Comparison of ENCODE assay signal across 9 cellular contexts in the genomic region with DNA sequence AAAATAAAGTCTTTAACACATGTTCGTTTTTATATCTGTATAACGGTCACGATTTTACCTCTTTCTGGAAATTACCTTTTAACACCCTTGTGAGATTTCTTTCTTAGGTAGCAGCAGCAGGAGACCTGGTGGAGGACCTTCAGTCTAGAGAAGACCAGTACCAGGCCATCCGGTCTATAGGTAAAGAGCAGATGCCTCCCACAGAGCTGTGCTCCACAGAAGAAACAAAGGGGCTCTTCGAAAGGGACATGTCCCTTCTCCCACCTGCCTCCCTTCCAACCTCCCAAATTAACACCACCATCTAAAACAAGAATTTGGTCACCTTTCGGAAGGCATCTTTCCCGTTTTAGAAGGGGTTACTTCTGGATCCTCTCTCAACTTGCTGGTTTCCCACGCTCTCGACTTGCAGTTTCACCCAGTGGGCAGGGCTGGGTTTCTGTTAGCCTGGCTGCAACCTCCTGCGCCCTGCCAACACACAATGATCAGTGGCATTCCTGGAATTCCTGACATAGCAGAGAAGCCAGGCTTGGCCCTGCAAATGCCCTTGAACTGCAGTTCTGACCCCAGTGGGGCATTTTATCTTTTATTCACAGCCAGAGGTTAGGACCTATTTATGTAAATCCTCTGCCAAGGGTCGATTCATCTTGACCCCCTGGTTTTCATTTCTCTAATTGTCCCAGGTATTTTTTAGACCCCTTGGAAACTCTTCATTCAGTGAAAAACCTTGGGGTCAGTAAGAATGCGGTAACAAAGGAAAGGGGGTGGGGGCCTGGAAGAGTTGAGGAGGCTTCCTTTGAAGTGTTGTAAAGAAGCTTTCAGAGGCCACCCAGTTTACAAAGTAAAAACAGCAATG.
DNase-seq lines count a peak whose midpoint lies in the region; ATAC-seq, FAIRE-seq and TF ChIP-seq lines count a peak whose summit lies in the region.
"Had no signal": no experiment of that assay in that cellular context is flagged by ENCODE, and none has a peak within 500 bp of the region (broad histone marks: within the 10 kb centered on the region; RNA-seq: fewer than 3 reads in every experiment).

No MANE protein-coding gene starts in this region.

- H2BK15ac ChIP-seq in H1 (ENCODE audit: low read length), result no peak overlapping the region

- no peak overlapping the region for H3K23ac ChIP-seq in H1 (ENCODE audit: insufficient read length)

- FAIRE-seq in H1 (lab: Jason Lieb, UNC), result peak; percentile 48

- H3K36me3 ChIP-seq in H1 (ENCODE audit: control insufficient read depth in 2 of 4, insufficient read depth in 4 of 4, low read length in 3 of 4), result no peaks in the 10 kb centered on the region; a peak in 1 of 8 replicates

- no peak overlapping the region for H2BK120ac ChIP-seq in H1 (replicated peaks; ENCODE audit: low read depth, low read length)

- no peaks in the 10 kb centered on the region for H3K79me2 ChIP-seq in H1 (ENCODE audit: control insufficient read depth in 1 of 2, insufficient read depth in 2 of 2, low read length in 2 of 2)

- no peaks in the 10 kb centered on the region for H3K23me2 ChIP-seq in H1 (ENCODE audit: low read depth, low read length)

- no peak; a peak in 1 of 3 replicates for TF ChIP-seq POLR2A in H1 (IDR thresholded peaks at IDR 0.05; ENCODE audit: control extremely low read depth in 1 of 2, low read depth in 2 of 2, low read length in 2 of 2)

- no peaks in the 10 kb centered on the region for H3K9me3 ChIP-seq in H1 (ENCODE audit: insufficient read depth in 2 of 2, low read depth in 1 of 2, low read length in 1 of 2)

- H3K4me1 ChIP-seq in H1 (replicated peaks in 1 of 4; ENCODE audit: control insufficient read depth in 3 of 4, insufficient read depth in 4 of 4, low read length in 3 of 4), result peaks cover 5 to 18% (median 9%) of the 10 kb centered on the region in 4 experiments; a peak in 6 of 7 replicates

- no peaks in the 10 kb centered on the region for H3K27me3 Mint-ChIP-seq in stimulated activated naive CD8-positive, alpha-beta T cell treated with anti-CD3 and anti-CD28 coated beads, Interleukin-15, amount 100 ng/mL, for 72 hours
- H3K27me3 Mint-ChIP-seq: activated naive CD8-positive, alpha-beta T cell treated with anti-CD3 and anti-CD28 coated beads, Interleukin-2, amount 10 ng/mL, durations not matched to agents 7 days and 5 days had no signal

- H3K4me2 ChIP-seq in H1 (ENCODE audit: insufficient read depth in 1 of 2, low read depth in 2 of 2, low read length in 2 of 2), result peak overlapping the region; percentile 60 to 74

- no peak overlapping the region; the same call in 1 of the 2 replicates for H2BK20ac ChIP-seq in H1 (ENCODE audit: low read length)

- TF ChIP-seq RAD21 in H1 (IDR thresholded peaks at IDR 0.05 in 1 of 2, conservative IDR thresholded peaks at IDR 0.05 in 1 of 2; ENCODE audit: low read depth in 2 of 2, low read length in 2 of 2), result no peak

- peak overlapping the region; percentile 93; the same call in 1 of the 2 replicates for H2BK12ac ChIP-seq in H1 (ENCODE audit: low read depth, low read length)

- peaks cover 18% of the 10 kb centered on the region for H3K4me1 Mint-ChIP-seq in stimulated activated naive CD8-positive, alpha-beta T cell treated with anti-CD3 and anti-CD28 coated beads, Interleukin-15, amount 100 ng/mL, for 72 hours

- no peak overlapping the region for H3K4me3 Mint-ChIP-seq in stimulated activated naive CD8-positive, alpha-beta T cell treated with anti-CD3 and anti-CD28 coated beads, Interleukin-15, amount 100 ng/mL, for 72 hours
- H3K4me3 Mint-ChIP-seq: activated naive CD8-positive, alpha-beta T cell treated with anti-CD3 and anti-CD28 coated beads, Interleukin-2, amount 10 ng/mL, durations not matched to agents 7 days and 5 days had no signal

- H3K56ac ChIP-seq in H1 (replicated peaks; ENCODE audit: insufficient read length, low read depth, low read length), result no peak overlapping the region

- peak overlapping the region; percentile 7 to 44 (median 21); a peak in 6 of 8 replicates for H3K4me3 ChIP-seq in H1 (ENCODE audit: extremely low read depth in 1 of 4, insufficient read depth in 2 of 4, low read depth in 3 of 4, low read length in 4 of 4)

- H3K27me3 ChIP-seq in H1 (replicated peaks in 1 of 4; ENCODE audit: control insufficient read depth in 3 of 4, extremely low read depth in 1 of 4, insufficient read depth in 3 of 4, low read length in 3 of 4), result no peaks in the 10 kb centered on the region

- H3K9ac ChIP-seq in H1 (replicated peaks in 1 of 4; ENCODE audit: extremely low read depth in 1 of 4, low read depth in 3 of 4, low read length in 3 of 4), result peak overlapping the region in 3 of 4 experiments; percentile 59 to 72 (median 65); a peak in 6 of 7 replicates

- 3% methylated on average over 11 of the region's 12 CpGs; no CpG with 5 or more reads in 1 of the 2 experiments for WGBS in H1 (ENCODE audit: extremely low coverage in 1 of 2, insufficient coverage in 1 of 2, insufficient read length in 1 of 2, insufficient replicate concordance in 2 of 2, low coverage in 1 of 2, low lambda C conversion rate in 2 of 2, missing lambda C conversion rate in 1 of 2), 2 experiments

- peak overlapping the region; percentile 82; the same call in 1 of the 2 replicates for H4K8ac ChIP-seq in H1 (ENCODE audit: extremely low read depth, insufficient read depth, low read length)

- CTCF ChIA-PET in H1 (lab: Charles Lee; ENCODE audit: partially characterized antibody), result interaction anchor here (1.7 kb wide), 1 partner anchor 48 kb away, joined by 4 read pairs; no protein-coding TSS in a partner anchor

- POLR2A ChIA-PET in H1 (lab: Charles Lee; ENCODE audit: partially characterized antibody), result interaction anchor here (0.7 to 2.0 kb wide), 2 partner anchors 17 to 742 kb away, joined by 4 read pairs; no protein-coding TSS in a partner anchor

- DNase-seq in ACHN (peak; percentile 84), NCI-H226 (peak; percentile 88), H1 (ENCODE audit: low read depth in 1 of 2, low spot score in 2 of 2) (peak; percentile 56 to 81), lung microvascular endothelial cell (ENCODE audit: low read depth in 2 of 2) (peak; percentile 78 to 81), NCI-H1105 (lab: John Stamatoyannopoulos, UW) (no peak), globus pallidus (ENCODE audit: low spot score) (no peak), NCI-H1930 (lab: John Stamatoyannopoulos, UW) (no peak)
- DNase-seq in stimulated activated naive CD8-positive, alpha-beta T cell treated with anti-CD3 and anti-CD28 coated beads, Interleukin-15, amount 100 ng/mL, for 72 hours, result no peak
- DNase-seq: activated naive CD8-positive, alpha-beta T cell treated with anti-CD3 and anti-CD28 coated beads, Interleukin-2, amount 10 ng/mL, durations not matched to agents 7 days and 5 days had no signal

- peak overlapping the region; percentile 91 for H4K91ac ChIP-seq in H1 (replicated peaks; ENCODE audit: insufficient read length, low read length)

- no peaks in the 10 kb centered on the region for H3K9me3 Mint-ChIP-seq in stimulated activated naive CD8-positive, alpha-beta T cell treated with anti-CD3 and anti-CD28 coated beads, Interleukin-15, amount 100 ng/mL, for 72 hours
- H3K9me3 Mint-ChIP-seq: activated naive CD8-positive, alpha-beta T cell treated with anti-CD3 and anti-CD28 coated beads, Interleukin-2, amount 10 ng/mL, durations not matched to agents 7 days and 5 days had no signal

- H2AFZ ChIP-seq in H1 (ENCODE audit: low read length), result no peak overlapping the region

- TF ChIP-seq EP300 in H1 (IDR thresholded peaks at IDR 0.05; ENCODE audit: borderline replicate concordance in 1 of 2, low read depth in 2 of 2, low read length in 2 of 2), result peak in 1 of 2 experiments; percentile 92; a peak in 1 of 3 replicates

- H3K4ac ChIP-seq in H1 (replicated peaks; ENCODE audit: insufficient read length, low read depth, low read length), result no peak overlapping the region

- in situ Hi-C loops in ACHN (cut with HindIII; ENCODE audit: low pct_ligation_motif_present, low pct_unique_long_range_greater_than_20kb, low sequenced_read_pairs), result no loop called here

- peak overlapping the region; percentile 96 for H3K27ac ChIP-seq in H1 (ENCODE audit: low read depth, low read length)

- H3K18ac ChIP-seq in H1 (ENCODE audit: extremely low read depth, low read length), result peak overlapping the region; percentile 60; the same call in 1 of the 2 replicates

- H2BK5ac ChIP-seq in H1 (ENCODE audit: low read depth, low read length), result peak overlapping the region; percentile 99

- no peak for TF ChIP-seq CTCF in H1 (IDR thresholded peaks at IDR 0.05; ENCODE audit: control extremely low read depth in 1 of 3, insufficient read depth in 1 of 3, low read depth in 1 of 3, low read length in 3 of 3)

- no peaks in the 10 kb centered on the region for H4K20me1 ChIP-seq in H1 (replicated peaks in 1 of 2; ENCODE audit: control insufficient read depth in 1 of 2, insufficient read depth in 2 of 2, low read length in 2 of 2)

- peak overlapping the region in 1 of 2 donors; percentile 77 for H3K27ac Mint-ChIP-seq in stimulated activated naive CD8-positive, alpha-beta T cell treated with anti-CD3 and anti-CD28 coated beads, Interleukin-15, amount 100 ng/mL, for 72 hours
- H3K27ac Mint-ChIP-seq: activated naive CD8-positive, alpha-beta T cell treated with anti-CD3 and anti-CD28 coated beads, Interleukin-2, amount 10 ng/mL, durations not matched to agents 7 days and 5 days had no signal

- H4K5ac ChIP-seq in H1 (ENCODE audit: insufficient read length, low read depth, low read length), result peak overlapping the region; percentile 51

- no peak overlapping the region for H3K14ac ChIP-seq in H1 (ENCODE audit: insufficient read length)

- ATAC-seq in stimulated activated naive CD8-positive, alpha-beta T cell treated with anti-CD3 and anti-CD28 coated beads, Interleukin-15, amount 100 ng/mL, for 72 hours, result no peak

- no peaks in the 10 kb centered on the region for H3K79me1 ChIP-seq in H1 (ENCODE audit: low read depth, low read length)

- H2AK5ac ChIP-seq in H1 (ENCODE audit: low read depth, low read length), result peak overlapping the region; percentile 77; the same call in 1 of the 2 replicates

TF ChIP-seq in H1, 55 proteins besides CTCF, POLR2A, EP300 and RAD21 (continues in another document):
- TF ChIP-seq, protein P1, sequence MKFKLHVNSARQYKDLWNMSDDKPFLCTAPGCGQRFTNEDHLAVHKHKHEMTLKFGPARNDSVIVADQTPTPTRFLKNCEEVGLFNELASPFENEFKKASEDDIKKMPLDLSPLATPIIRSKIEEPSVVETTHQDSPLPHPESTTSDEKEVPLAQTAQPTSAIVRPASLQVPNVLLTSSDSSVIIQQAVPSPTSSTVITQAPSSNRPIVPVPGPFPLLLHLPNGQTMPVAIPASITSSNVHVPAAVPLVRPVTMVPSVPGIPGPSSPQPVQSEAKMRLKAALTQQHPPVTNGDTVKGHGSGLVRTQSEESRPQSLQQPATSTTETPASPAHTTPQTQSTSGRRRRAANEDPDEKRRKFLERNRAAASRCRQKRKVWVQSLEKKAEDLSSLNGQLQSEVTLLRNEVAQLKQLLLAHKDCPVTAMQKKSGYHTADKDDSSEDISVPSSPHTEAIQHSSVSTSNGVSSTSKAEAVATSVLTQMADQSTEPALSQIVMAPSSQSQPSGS (IDR thresholded peaks at IDR 0.05; ENCODE audit: low read length), result peak; percentile 42; the same call in 1 of the 2 replicates
- TF ChIP-seq SP2 (IDR thresholded peaks at IDR 0.05; ENCODE audit: low read length), result no peak
- no peak for TF ChIP-seq BRCA1 (IDR thresholded peaks at IDR 0.05; ENCODE audit: low read depth, low read length)
- no peak for TF ChIP-seq CHD1 (IDR thresholded peaks at IDR 0.05; ENCODE audit: low read depth, low read length)
- TF ChIP-seq CHD2 (IDR thresholded peaks at IDR 0.05; ENCODE audit: low read length), result no peak

Comparison
In these comparisons a context has a peak if more than half of its experiments do, and no peak if none do; other contexts are left out.
1. DNase-seq: peak in ACHN (single experiment), NCI-H226 (single experiment), H1 (2 of 2) and lung microvascular endothelial cell (2 of 2); none in NCI-H1105 (single experiment), globus pallidus (single experiment), NCI-H1930 (0 of 2) and stimulated activated naive CD8-positive, alpha-beta T cell treated with anti-CD3 and anti-CD28 coated beads, Interleukin-15, amount 100 ng/mL, for 72 hours (0 of 2).